27 cellular contexts compared by ENCODE assay signal in the genomic region with DNA sequence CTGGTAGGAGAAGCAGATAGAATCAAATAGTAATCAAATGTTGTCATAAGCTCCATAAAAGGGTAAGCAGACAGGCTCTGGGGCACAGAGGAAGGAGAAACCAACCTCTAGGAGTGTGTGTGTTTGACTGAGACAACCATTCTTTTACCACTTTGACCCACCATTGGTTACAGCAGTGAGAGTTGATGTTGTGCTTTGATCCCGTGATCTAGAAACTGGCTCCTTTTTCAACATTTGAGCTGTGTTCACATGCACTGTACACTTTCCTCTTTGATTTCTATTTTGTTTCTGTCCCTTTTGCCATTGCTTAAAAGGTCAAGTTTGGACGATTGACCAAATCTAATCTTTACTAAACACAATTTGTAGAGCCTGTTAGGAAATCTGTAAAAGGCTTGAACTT.
DNase-seq lines count a peak whose midpoint lies in the region; ATAC-seq and TF ChIP-seq lines count a peak whose summit lies in the region.
"Had no signal": no experiment of that assay in that cellular context is flagged by ENCODE, and none has a peak within 500 bp of the region (broad histone marks: within the 10 kb centered on the region; RNA-seq: fewer than 3 reads in every experiment).

No MANE protein-coding gene starts in this region.

- no peak overlapping the region for H4K12ac ChIP-seq in trophoblast cell (ENCODE audit: low read depth, low read length)

- no peak overlapping the region for H2BK5ac ChIP-seq in trophoblast cell (ENCODE audit: low read depth, low read length, poor library complexity)

- DNase-seq in left ventricle myocardium inferior: no peak
- no peak for DNase-seq in cardiac septum (ENCODE audit: low spot score)
- no peak for DNase-seq in ascending aorta (ENCODE audit: low spot score in 2 of 2)
- no peak for DNase-seq in trophoblast cell
- no peak for DNase-seq in stimulated activated CD4-positive, alpha-beta T cell treated with anti-CD3 and anti-CD28 coated beads, Interleukin-15, amount 100 ng/mL, for 24 hours
- no peak for DNase-seq in GM10266 (ENCODE audit: extremely low spot score)
- no peak for DNase-seq in NCI-H2196 treated with DMSO at 0.1 percent for 48 hours (lab: John Stamatoyannopoulos, UW; ENCODE audit: unreplicated experiment)
- DNase-seq: activated gamma-delta T cell; activated T-cell treated with anti-CD3 and anti-CD28 coated beads for 4 hours; DMS53; GDM1; H9; KBM-7; left ventricle myocardium superior; MG63; naive thymus-derived CD8-positive, alpha-beta T cell; NCI-H1105 treated with DMSO at 0.1 percent for 48 hours; NCI-H2029; NCI-H748 treated with DMSO at 0.1 percent for 48 hours; retina; SK-N-SH; spleen; stimulated activated CD4-positive, alpha-beta T cell treated with anti-CD3 and anti-CD28 coated beads, Interleukin-4, amount 100 ng/mL, for 1 hour; uterus had no signal

- H4K91ac ChIP-seq in trophoblast cell (ENCODE audit: low read depth, low read length): peak overlapping the region; percentile 45

- H3K9me3 ChIP-seq in left ventricle myocardium inferior (replicated peaks) (no peaks in the 10 kb centered on the region), ascending aorta (no peaks in the 10 kb centered on the region), trophoblast cell (ENCODE audit: insufficient read depth, low read depth, low read length) (no peaks in the 10 kb centered on the region)
- H3K9me3 ChIP-seq: MG63, SK-N-SH, spleen, suprapubic skin, uterus had no signal

- peak overlapping the region; percentile 59 for H2BK12ac ChIP-seq in trophoblast cell (ENCODE audit: low read length)

- no peak overlapping the region for H2BK120ac ChIP-seq in trophoblast cell (ENCODE audit: insufficient read depth, low read length, poor library complexity)

- H3K14ac ChIP-seq in trophoblast cell (ENCODE audit: low read length): no peak overlapping the region

- no CpG with 5 or more reads among the region's 2 CpGs for WGBS in trophoblast cell (ENCODE audit: extremely low coverage, insufficient coverage, insufficient read length)

- H3K23ac ChIP-seq in trophoblast cell (ENCODE audit: low read length): no peak overlapping the region

- intact Hi-C loops in left ventricle myocardium inferior (cut with micrococcal nuclease) (no loop called here), cardiac septum (cut with DNase I) (no loop called here), ascending aorta (cut with DNase I) (no loop called here)

- no peak overlapping the region for H3K4me3 ChIP-seq in left ventricle myocardium inferior
- H3K4me3 ChIP-seq in ascending aorta: no peak overlapping the region
- no peak overlapping the region for H3K4me3 ChIP-seq in trophoblast cell (ENCODE audit: low read depth, low read length)
- H3K4me3 ChIP-seq: MG63, spleen, suprapubic skin, uterus had no signal

- H3K27me3 ChIP-seq in left ventricle myocardium inferior (ENCODE audit: low read depth) (no peaks in the 10 kb centered on the region), ascending aorta (no peaks in the 10 kb centered on the region), trophoblast cell (ENCODE audit: insufficient read depth, low read length) (no peaks in the 10 kb centered on the region)
- H3K27me3 ChIP-seq: MG63, spleen, suprapubic skin, uterus had no signal

- no peak overlapping the region for H3K18ac ChIP-seq in trophoblast cell (ENCODE audit: low read length)

- H3K4me1 ChIP-seq in left ventricle myocardium inferior (peaks cover 96% of the 10 kb centered on the region), ascending aorta (peaks cover 7 to 25% of the 10 kb centered on the region in 2 donors), trophoblast cell (ENCODE audit: control insufficient read depth in 1 of 2, insufficient read depth in 2 of 2, low read length in 2 of 2) (peaks cover 12 to 14% of the 10 kb centered on the region in 2 experiments)

- peaks cover 9% of the 10 kb centered on the region for H3K36me3 ChIP-seq in left ventricle myocardium inferior
- peaks cover 0 to 7% of the 10 kb centered on the region in 2 donors for H3K36me3 ChIP-seq in ascending aorta
- peaks cover 3 to 8% of the 10 kb centered on the region in 2 experiments for H3K36me3 ChIP-seq in trophoblast cell (ENCODE audit: control insufficient read depth in 1 of 2, insufficient read depth in 2 of 2, low read length in 2 of 2)
- H3K36me3 ChIP-seq: MG63, uterus had no signal

- H3K4ac ChIP-seq in trophoblast cell (ENCODE audit: low read depth, low read length): no peak overlapping the region

- TF ChIP-seq CTCF in left ventricle myocardium inferior (IDR thresholded peaks at IDR 0.05; ENCODE audit: borderline replicate concordance) (no peak), ascending aorta (IDR thresholded peaks at IDR 0.05) (no peak), GM10266 (IDR thresholded peaks at IDR 0.05; ENCODE audit: control insufficient read depth, insufficient read depth, low read depth, missing control alignments) (no peak)

- no peak overlapping the region for H3K4me2 ChIP-seq in trophoblast cell (ENCODE audit: low read length)
- H3K4me2 ChIP-seq: SK-N-SH had no signal

- no peak overlapping the region for H4K8ac ChIP-seq in trophoblast cell (ENCODE audit: low read depth, low read length)

- H3K79me2 ChIP-seq in trophoblast cell (ENCODE audit: control insufficient read depth, insufficient read depth, low read length, poor library complexity): peaks cover 3% of the 10 kb centered on the region

- no peak overlapping the region for H2AK5ac ChIP-seq in trophoblast cell (ENCODE audit: low read length)

- peak overlapping the region; percentile 68 for H3K27ac ChIP-seq in left ventricle myocardium inferior (replicated peaks)
- peak overlapping the region; percentile 75 to 76 for H3K27ac ChIP-seq in ascending aorta
- H3K27ac ChIP-seq in trophoblast cell (ENCODE audit: low read depth, low read length): no peak overlapping the region
- H3K27ac ChIP-seq: spleen, suprapubic skin had no signal

- no peak overlapping the region for H2AFZ ChIP-seq in trophoblast cell (ENCODE audit: insufficient read depth, low read length, poor library complexity)

- no peak for ATAC-seq in HG03469 (IDR thresholded peaks at IDR 0.05; ENCODE audit: unreplicated experiment)
- ATAC-seq: left ventricle myocardium superior; naive thymus-derived CD8-positive, alpha-beta T cell; stimulated activated effector memory CD8-positive, alpha-beta T cell treated with anti-CD3 and anti-CD28 coated beads, Interleukin-12 subunit alpha, Interleukin-12 subunit beta, amount 100 ng/mL, for 72 hours had no signal

- H3K9ac ChIP-seq in trophoblast cell (ENCODE audit: low read length): no peak overlapping the region
- H3K9ac ChIP-seq: SK-N-SH had no signal

- H3K79me1 ChIP-seq in trophoblast cell (ENCODE audit: low read length): peaks cover 18% of the 10 kb centered on the region
